9 cellular contexts compared by ENCODE assay signal in genomic region chr1:224700915-224701531, GRCh38.
DNase-seq lines count a peak whose midpoint lies in the region; ATAC-seq, FAIRE-seq and TF ChIP-seq lines count a peak whose summit lies in the region.
"Had no signal": no experiment of that assay in that cellular context is flagged by ENCODE, and none has a peak within 500 bp of the region (broad histone marks: within the 10 kb centered on the region; RNA-seq: fewer than 3 reads in every experiment).

No MANE protein-coding gene starts in this region.

- H3K27me3 ChIP-seq in breast epithelium (no peaks in the 10 kb centered on the region), GM12878 (replicated peaks in 1 of 2; ENCODE audit: control insufficient read depth in 2 of 2, insufficient read depth in 2 of 2, low read length in 1 of 2) (no peaks in the 10 kb centered on the region), upper lobe of right lung (no peaks in the 10 kb centered on the region), sigmoid colon (no peaks in the 10 kb centered on the region)

- peak; percentile 92 for TF ChIP-seq RAD21 in GM12878 (IDR thresholded peaks at IDR 0.05; ENCODE audit: insufficient read depth, low read depth, low read length)

- no peak for TF ChIP-seq EP300 in GM12878 (IDR thresholded peaks at IDR 0.05; ENCODE audit: borderline replicate concordance in 1 of 2, control insufficient read depth in 1 of 2, low read depth in 2 of 2, low read length in 2 of 2)
- no peak for TF ChIP-seq EP300 in sigmoid colon (IDR thresholded peaks at IDR 0.05)

- H3K4me2 ChIP-seq in GM12878 (ENCODE audit: control insufficient read depth, insufficient read depth) = no peak overlapping the region

- RAD21 ChIA-PET in GM12878 (lab: Charles Lee; ENCODE audit: unreplicated experiment) = interaction anchor here (0.7 to 4.1 kb wide), 10 partner anchors 22 to 1003 kb away, joined by 3 to 61 read pairs (median 4); no protein-coding TSS in a partner anchor

- SMC1A ChIA-PET in GM12878 (lab: Charles Lee; ENCODE audit: uncharacterized antibody, unreplicated experiment) = interaction anchor here (0.6 to 7.5 kb wide), 23 partner anchors 8 to 222 kb away, joined by 3 to 96 read pairs (median 4); no protein-coding TSS in a partner anchor

- no peak overlapping the region for H3K9ac ChIP-seq in GM12878 (ENCODE audit: control insufficient read depth, insufficient read depth, low read length)

- POLR2A ChIA-PET in MCF 10A (lab: Yijun Ruan, JAX) (interaction anchor here (2.5 kb wide), 1 partner anchor 12 kb away, joined by 7 read pairs; no protein-coding TSS in a partner anchor), GM12878 (lab: Charles Lee) (no interaction called here)

- BruUV-seq in MCF 10A (replicated peaks; lab: Mats Ljungman, UMichigan) (no TSS peak), GM12878 (replicated peaks; lab: Mats Ljungman, UMichigan) (no TSS peak)

- TF ChIP-seq CTCF in MCF 10A (IDR thresholded peaks at IDR 0.05; ENCODE audit: unreplicated experiment) = peak; percentile 39
- TF ChIP-seq CTCF in breast epithelium (IDR thresholded peaks at IDR 0.05) = no peak
- TF ChIP-seq CTCF in GM12878 (IDR thresholded peaks at IDR 0.05 in 2 of 3, conservative IDR thresholded peaks at IDR 0.05 in 1 of 3; ENCODE audit: control insufficient read depth in 2 of 3, extremely low read depth in 1 of 3, insufficient read depth in 1 of 3, low read depth in 3 of 3, low read length in 3 of 3) = peak; percentile 36 to 65 (median 54)
- peak; percentile 26 for TF ChIP-seq CTCF in upper lobe of right lung (IDR thresholded peaks at IDR 0.05)
- TF ChIP-seq CTCF in sigmoid colon (IDR thresholded peaks at IDR 0.05) = no peak

- H3K9me3 Mint-ChIP-seq in MCF 10A (ENCODE audit: unreplicated experiment) = no peaks in the 10 kb centered on the region

- peak; percentile 62 for ATAC-seq in HG03442 (IDR thresholded peaks at IDR 0.05; ENCODE audit: unreplicated experiment)
- ATAC-seq in GM12878 = peak; percentile 89
- ATAC-seq in upper lobe of right lung = peak; percentile 42

- H3K4me3 ChIP-seq in breast epithelium (no peak overlapping the region), GM12878 (no peak overlapping the region), upper lobe of right lung (no peak overlapping the region), sigmoid colon (no peak overlapping the region)

- no peaks in the 10 kb centered on the region for H3K4me1 Mint-ChIP-seq in MCF 10A (ENCODE audit: insufficient read depth, unreplicated experiment)

- H3K36me3 ChIP-seq in breast epithelium (no peaks in the 10 kb centered on the region), GM12878 (ENCODE audit: control insufficient read depth in 2 of 2, insufficient read depth in 2 of 2, low read length in 1 of 2) (no peaks in the 10 kb centered on the region), upper lobe of right lung (no peaks in the 10 kb centered on the region), sigmoid colon (no peaks in the 10 kb centered on the region)

- CTCF ChIA-PET in MCF 10A (lab: Yijun Ruan, JAX) (interaction anchor here (0.6 to 3.8 kb wide), 22 partner anchors 9 to 222 kb away, joined by 3 to 12 read pairs (median 4); no protein-coding TSS in a partner anchor), GM12878 (lab: Yijun Ruan, JAX) (interaction anchor here (0.7 to 5.8 kb wide), 30 partner anchors 8 to 221 kb away, joined by 3 to 107 read pairs (median 4); no protein-coding TSS in a partner anchor)

- H2AFZ ChIP-seq in GM12878 (ENCODE audit: control insufficient read depth, low read depth, low read length) = peak overlapping the region; percentile 51

- in situ Hi-C loops in GM12878 (cut with MboI) = no loop called here

- H3K9me3 ChIP-seq in breast epithelium = no peaks in the 10 kb centered on the region
- H3K9me3 ChIP-seq in GM12878 (replicated peaks; ENCODE audit: control insufficient read depth, insufficient read depth, low read length) = no peaks in the 10 kb centered on the region; the same call in 2 of the 3 replicates
- no peaks in the 10 kb centered on the region for H3K9me3 ChIP-seq in upper lobe of right lung
- no peaks in the 10 kb centered on the region for H3K9me3 ChIP-seq in sigmoid colon

- H3K27ac Mint-ChIP-seq in MCF 10A (ENCODE audit: low read depth, unreplicated experiment) = no peak overlapping the region

- no peak overlapping the region for H3K4me3 Mint-ChIP-seq in MCF 10A (ENCODE audit: unreplicated experiment)

- TF ChIP-seq POLR2A in breast epithelium (IDR thresholded peaks at IDR 0.05) = no peak
- TF ChIP-seq POLR2A in GM12878 (IDR thresholded peaks at IDR 0.05; ENCODE audit: low read depth, low read length) = no peak
- no peak for TF ChIP-seq POLR2A in sigmoid colon (IDR thresholded peaks at IDR 0.05)

- no peaks in the 10 kb centered on the region for H4K20me1 ChIP-seq in GM12878 (ENCODE audit: control insufficient read depth, insufficient read depth)

- no peaks in the 10 kb centered on the region for H3K36me3 Mint-ChIP-seq in MCF 10A (ENCODE audit: insufficient read depth, unreplicated experiment)

- H3K27ac ChIP-seq in breast epithelium = no peak overlapping the region
- no peak overlapping the region for H3K27ac ChIP-seq in GM12878 (ENCODE audit: control insufficient read depth, insufficient read depth)
- no peak overlapping the region for H3K27ac ChIP-seq in upper lobe of right lung
- no peak overlapping the region for H3K27ac ChIP-seq in sigmoid colon

- 14% methylated on average over 4 of the region's 4 CpGs for WGBS in GM12878 (ENCODE audit: insufficient coverage, insufficient replicate concordance, low lambda C conversion rate, missing lambda C conversion rate)
- WGBS in sigmoid colon, 2 donors = 81 to 82% methylated on average over 4 of the region's 4 CpGs

- intact Hi-C loops in MCF 10A (cut with micrococcal nuclease) = loop anchor here (1.0 kb wide), 1 partner anchor 152 kb away; no protein-coding TSS in a partner anchor
- intact Hi-C loops in breast epithelium (cut with DNase I; ENCODE audit: low total_unique reads) = no loop called here
- intact Hi-C loops in GM12878 (cut with micrococcal nuclease; ENCODE audit: unreplicated experiment) = loop anchor here (1.0 kb wide), 1 partner anchor 150 kb away; no protein-coding TSS in a partner anchor
- intact Hi-C loops in upper lobe of right lung (cut with DNase I) = no loop called here
- intact Hi-C loops in sigmoid colon (cut with DNase I) = no loop called here

- no peaks in the 10 kb centered on the region for H3K79me2 ChIP-seq in GM12878 (ENCODE audit: control insufficient read depth, insufficient read depth, low read length)

- H3K4me1 ChIP-seq in breast epithelium (no peaks in the 10 kb centered on the region), GM12878 (ENCODE audit: control insufficient read depth, insufficient read depth, low read length) (no peaks in the 10 kb centered on the region), upper lobe of right lung (no peaks in the 10 kb centered on the region), sigmoid colon (no peaks in the 10 kb centered on the region)

- no peak for FAIRE-seq in GM12878 (lab: Jason Lieb, UNC)

- DNase-seq in MCF 10A (ENCODE audit: unreplicated experiment) = peak; percentile 58
- DNase-seq in breast epithelium (ENCODE audit: low spot score in 2 of 2) = no peak
- DNase-seq in GM12878 (ENCODE audit: low read depth, low spot score) = peak; percentile 9
- DNase-seq in upper lobe of right lung = no peak
- DNase-seq in central memory CD4-positive, alpha-beta T cell = no peak
- DNase-seq in activated CD8-positive, alpha-beta memory T cell treated with anti-CD3 and anti-CD28 coated beads, Interleukin-2, amount 50 U/mL, for 4 hours = no peak
- no peak for DNase-seq in sigmoid colon
- DNase-seq: activated T-cell treated with anti-CD3 and anti-CD28 coated beads, Interleukin-2, amount 50 U/mL, for 48 hours had no signal

- no peaks in the 10 kb centered on the region for H3K27me3 Mint-ChIP-seq in MCF 10A (ENCODE audit: insufficient read depth, unreplicated experiment)

TF ChIP-seq in GM12878, 131 proteins besides CTCF, POLR2A, EP300 and RAD21 (continues in another document):
- no peak for TF ChIP-seq SIX5 (IDR thresholded peaks at IDR 0.05; ENCODE audit: low read depth, low read length, severe bottlenecking)
- no peak for TF ChIP-seq ZNF207 (IDR thresholded peaks at IDR 0.05; ENCODE audit: borderline replicate concordance)
- peak; percentile 69 for TF ChIP-seq YY1 (IDR thresholded peaks at IDR 0.05; ENCODE audit: low read depth, low read length)
- TF ChIP-seq CHD2 (IDR thresholded peaks at IDR 0.05; ENCODE audit: borderline replicate concordance, low read depth, low read length) = no peak
- TF ChIP-seq ZZZ3 (IDR thresholded peaks at IDR 0.05; ENCODE audit: control insufficient read depth, insufficient read length, low read depth) = no peak
- TF ChIP-seq IKZF1 (conservative IDR thresholded peaks at IDR 0.05) = no peak
- no peak for TF ChIP-seq ZBTB11 (CRISPR knock-in tag; IDR thresholded peaks at IDR 0.05)
- no peak for TF ChIP-seq YBX1 (IDR thresholded peaks at IDR 0.05)
- no peak for TF ChIP-seq CREB1 (IDR thresholded peaks at IDR 0.05; ENCODE audit: low read depth)

Comparison
In these comparisons a context has a peak if more than half of its experiments do, and no peak if none do; other contexts are left out.
1. DNase-seq: peak in MCF 10A (single experiment) and GM12878 (single experiment); none in breast epithelium (0 of 2), upper lobe of right lung (single experiment), central memory CD4-positive, alpha-beta T cell (single experiment), activated CD8-positive, alpha-beta memory T cell treated with anti-CD3 and anti-CD28 coated beads, Interleukin-2, amount 50 U/mL, for 4 hours (single experiment) and sigmoid colon (single experiment).
2. CTCF ChIP-seq: peak in MCF 10A (single experiment), GM12878 (3 of 3) and upper lobe of right lung (single experiment); none in breast epithelium (0 of 3) and sigmoid colon (0 of 4).
3. intact Hi-C loops: an anchor here in MCF 10A (1.0 kb wide) and GM12878 (1.0 kb wide); none called in breast epithelium, upper lobe of right lung and sigmoid colon.
4. Peak in every context shown above with its lines, with median percentiles within 50 percentile points of each other: ATAC-seq.